ENCODE assay signal across 1 cellular context in genomic region chr1:150363426-150364230, GRCh38.
TF ChIP-seq lines count a peak whose summit lies in the region.

RPRD2 (plus strand) TSS chr1:150364147; CDS start chr1:150364715, 568 bp downstream.

TF ChIP-seq in HCT116, 20 proteins besides CTCF, POLR2A, EP300 and RAD21 (continued from another document):
- TF ChIP-seq ZBTB33 (IDR thresholded peaks at IDR 0.05; ENCODE audit: extremely low read depth, insufficient replicate concordance, low read length) (no peak), CEBPB (IDR thresholded peaks at IDR 0.05; ENCODE audit: low read depth) (peak; percentile 53; the same call in 1 of the 2 replicates), ELF1 (IDR thresholded peaks at IDR 0.05; ENCODE audit: borderline replicate concordance, low read depth) (no peak), ATF3 (IDR thresholded peaks at IDR 0.05) (no peak)
